Comparison of ENCODE assay signal across 8 cellular contexts in the genomic region with DNA sequence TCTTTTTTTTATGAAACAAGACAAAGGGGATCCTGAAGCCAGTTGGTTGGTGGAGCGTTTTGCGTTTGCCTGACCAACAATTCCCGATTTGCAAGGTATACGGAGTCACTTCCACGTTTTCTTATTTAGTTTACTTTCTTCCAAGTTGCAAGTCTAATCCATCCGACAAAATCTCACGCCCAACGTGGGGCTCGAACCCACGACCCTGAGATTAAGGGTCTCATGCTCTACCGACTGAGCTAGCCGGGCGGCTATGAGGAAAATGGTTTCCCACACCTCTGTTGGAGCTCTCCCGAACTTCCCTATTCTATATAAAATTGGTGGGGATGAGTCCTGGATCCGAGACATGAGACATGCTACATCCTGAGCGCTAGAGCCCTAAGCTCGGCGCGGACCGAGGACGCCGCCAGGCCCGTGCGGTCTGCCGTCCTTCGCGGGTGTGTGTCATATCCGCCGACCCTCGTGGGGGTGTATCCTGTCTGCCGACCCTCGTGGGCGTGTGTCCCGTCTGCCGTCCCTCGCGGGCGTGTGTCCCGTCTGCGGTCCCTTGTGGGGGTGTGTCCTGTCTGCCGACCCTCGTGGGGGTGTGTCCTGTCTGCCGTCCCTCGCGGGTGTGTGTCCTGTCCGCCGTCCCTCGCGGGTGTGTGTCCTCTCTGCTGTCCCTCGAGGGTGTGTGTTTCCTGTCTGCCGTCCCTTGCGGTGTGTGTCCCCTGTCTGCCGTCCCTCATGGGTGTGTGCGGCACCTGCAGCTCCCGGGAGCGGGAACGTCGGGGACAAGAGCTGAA. TPM values are rescaled to one million over a fixed set of nuclear protein-coding genes. Genes with fewer than 3 reads are reported as not detected.
A peak's percentile ranks its signal among the peaks of the same experiment; 100 is the strongest.
DNase-seq lines count a peak whose midpoint lies in the region; ATAC-seq and TF ChIP-seq lines count a peak whose summit lies in the region.

No MANE protein-coding gene starts in this region.

- peak; percentile 12 for ATAC-seq in activated CD8-positive, alpha-beta T cell treated with anti-CD3 and anti-CD28 coated beads for 36 hours
- ATAC-seq in stimulated activated naive CD8-positive, alpha-beta T cell treated with anti-CD3 and anti-CD28 coated beads, Interleukin-15, Interleukin-2, amounts not matched to agents 100 U/mL and 50 U/mL, for 24 hours: peak; percentile 37
- ATAC-seq in GM19328 (IDR thresholded peaks at IDR 0.05; ENCODE audit: unreplicated experiment): no peak

- H3K27ac Mint-ChIP-seq in activated CD8-positive, alpha-beta T cell treated with anti-CD3 and anti-CD28 coated beads for 36 hours: peak overlapping the region; percentile 74
- H3K27ac Mint-ChIP-seq in endothelial cell (ENCODE audit: unreplicated experiment): no peak overlapping the region
- peak overlapping the region; percentile 95 for H3K27ac Mint-ChIP-seq in mesothelial cell of epicardium

- CTCF ChIA-PET in AG04450 (lab: Charles Lee) (interaction anchor here (0.5 to 1.1 kb wide), 2 partner anchors 22 to 26 kb away, joined by 4 to 5 read pairs; no protein-coding TSS in a partner anchor), HEK293 (lab: Yijun Ruan, JAX) (interaction anchor here (0.6 to 1.9 kb wide), 5 partner anchors 13 to 187 kb away, joined by 3 to 9 read pairs (median 4); no protein-coding TSS in a partner anchor)
- CTCF ChIA-PET in activated CD8-positive, alpha-beta T cell treated with anti-CD3 and anti-CD28 coated beads for 36 hours (lab: Charles Lee): interaction anchor here (1.2 to 2.6 kb wide), 5 partner anchors 9 to 98 kb away, joined by 3 to 20 read pairs (median 7); no protein-coding TSS in a partner anchor

- H3K4me3 Mint-ChIP-seq in activated CD8-positive, alpha-beta T cell treated with anti-CD3 and anti-CD28 coated beads for 36 hours: peak overlapping the region; percentile 80
- H3K4me3 Mint-ChIP-seq in endothelial cell (ENCODE audit: unreplicated experiment) (peak overlapping the region; percentile 91), mesothelial cell of epicardium (peak overlapping the region; percentile 86)

- H3K9me3 ChIP-seq in AG04450 (ENCODE audit: control insufficient read depth, insufficient read depth, low read length) (no peaks in the 10 kb centered on the region; the same call in 1 of the 2 replicates), HEK293 (ENCODE audit: control insufficient read depth, insufficient read depth, low read depth, low read length) (no peaks in the 10 kb centered on the region)

- no peaks in the 10 kb centered on the region for H3K4me1 ChIP-seq in HEK293 (ENCODE audit: control insufficient read depth, insufficient read depth, low read length)

- H3K4me3 ChIP-seq in AG04450 (ENCODE audit: low read depth, low read length): peak overlapping the region; percentile 68
- peak overlapping the region; percentile 60 for H3K4me3 ChIP-seq in HEK293 (ENCODE audit: low read depth, low read length)

- DNase-seq in AG04450 (ENCODE audit: low read depth, low spot score) (peak; percentile 89), NCI-H69 (lab: John Stamatoyannopoulos, UW) (peak; percentile 97), endothelial cell (ENCODE audit: low spot score) (peak; percentile 72), mesothelial cell of epicardium (ENCODE audit: low spot score in 2 of 2, unreplicated experiment in 2 of 2) (peak; percentile 58 to 80)
- DNase-seq in activated CD8-positive, alpha-beta T cell treated with anti-CD3 and anti-CD28 coated beads for 36 hours: peak; percentile 75
- DNase-seq in stimulated activated naive CD8-positive, alpha-beta T cell treated with anti-CD3 and anti-CD28 coated beads, Interleukin-15, Interleukin-2, amounts not matched to agents 100 U/mL and 50 U/mL, for 24 hours: peak; percentile 75

- POLR2A ChIA-PET in AG04450 (lab: Yijun Ruan, JAX) (interaction anchor here (0.6 to 1.0 kb wide), 4 partner anchors 30 to 136 kb away, joined by 3 to 5 read pairs (median 4); no protein-coding TSS in a partner anchor), HEK293 (lab: Yijun Ruan, JAX) (interaction anchor here (0.7 to 3.4 kb wide), 6 partner anchors 12 to 32 kb away, joined by 3 to 23 read pairs (median 10); partner anchors contain the start of gene ZNF213)
- POLR2A ChIA-PET in activated CD8-positive, alpha-beta T cell treated with anti-CD3 and anti-CD28 coated beads for 36 hours (lab: Charles Lee): interaction anchor here (0.6 to 4.5 kb wide), 5 partner anchors 7 to 125 kb away, joined by 3 to 21 read pairs (median 3); no protein-coding TSS in a partner anchor

- peaks cover 10% of the 10 kb centered on the region for H3K27me3 Mint-ChIP-seq in activated CD8-positive, alpha-beta T cell treated with anti-CD3 and anti-CD28 coated beads for 36 hours
- H3K27me3 Mint-ChIP-seq in endothelial cell (ENCODE audit: unreplicated experiment) (peaks cover 27% of the 10 kb centered on the region), mesothelial cell of epicardium (ENCODE audit: low read depth) (peaks cover 23% of the 10 kb centered on the region)

- peak overlapping the region; percentile 31 for H3K27ac ChIP-seq in AG04450 (ENCODE audit: low read depth, low read length)
- peak overlapping the region; percentile 57; the same call in 1 of the 2 replicates for H3K27ac ChIP-seq in HEK293 (ENCODE audit: extremely low read depth, low read depth, low read length)

- no peaks in the 10 kb centered on the region for H3K36me3 ChIP-seq in HEK293 (ENCODE audit: control insufficient read depth in 2 of 2, insufficient read depth in 1 of 2, low read length in 2 of 2)

- H3K9me3 Mint-ChIP-seq in activated CD8-positive, alpha-beta T cell treated with anti-CD3 and anti-CD28 coated beads for 36 hours: peaks cover 4% of the 10 kb centered on the region
- H3K9me3 Mint-ChIP-seq in endothelial cell (ENCODE audit: unreplicated experiment) (no peaks in the 10 kb centered on the region), mesothelial cell of epicardium (no peaks in the 10 kb centered on the region)

- TF ChIP-seq CTCF in AG04450 (IDR thresholded peaks at IDR 0.05; ENCODE audit: low read depth, low read length) (no peak), HEK293 (tag by site-specific recombination; IDR thresholded peaks at IDR 0.05) (no peak), endothelial cell (IDR thresholded peaks at IDR 0.05; ENCODE audit: unreplicated experiment) (no peak), mesothelial cell of epicardium (IDR thresholded peaks at IDR 0.05; ENCODE audit: unreplicated experiment) (no peak)
- no peak for TF ChIP-seq CTCF in activated CD8-positive, alpha-beta T cell treated with anti-CD3 and anti-CD28 coated beads for 36 hours (IDR thresholded peaks at IDR 0.05)

- peaks cover 27% of the 10 kb centered on the region for H3K4me1 Mint-ChIP-seq in activated CD8-positive, alpha-beta T cell treated with anti-CD3 and anti-CD28 coated beads for 36 hours (ENCODE audit: low read depth)
- H3K4me1 Mint-ChIP-seq in endothelial cell (ENCODE audit: unreplicated experiment) (peaks cover 17% of the 10 kb centered on the region), mesothelial cell of epicardium (peaks cover 10% of the 10 kb centered on the region)

- H3K36me3 Mint-ChIP-seq in activated CD8-positive, alpha-beta T cell treated with anti-CD3 and anti-CD28 coated beads for 36 hours (ENCODE audit: low read depth): peaks cover 3% of the 10 kb centered on the region
- H3K36me3 Mint-ChIP-seq in endothelial cell (ENCODE audit: low read depth, unreplicated experiment) (peaks cover 15% of the 10 kb centered on the region), mesothelial cell of epicardium (no peaks in the 10 kb centered on the region)

- intact Hi-C loops in activated CD8-positive, alpha-beta T cell treated with anti-CD3 and anti-CD28 coated beads for 36 hours (cut with micrococcal nuclease): loop anchor here (2.0 to 5.0 kb wide), 2 partner anchors 13 to 50 kb away; no protein-coding TSS in a partner anchor

- no peaks in the 10 kb centered on the region for H3K27me3 ChIP-seq in AG04450 (ENCODE audit: control insufficient read depth, insufficient read depth, low read length)

TF ChIP-seq in HEK293, 187 proteins besides CTCF, POLR2A, EP300 and RAD21 (continues in another document):
- TF ChIP-seq MYNN (tag by site-specific recombination; IDR thresholded peaks at IDR 0.05; ENCODE audit: borderline replicate concordance) (peak; percentile 61), KLF10 (tag by site-specific recombination; IDR thresholded peaks at IDR 0.05) (peak; percentile 95), ZNF777 (tag by site-specific recombination; IDR thresholded peaks at IDR 0.05; ENCODE audit: borderline replicate concordance) (peak; percentile 99)
- TF ChIP-seq, protein P1, sequence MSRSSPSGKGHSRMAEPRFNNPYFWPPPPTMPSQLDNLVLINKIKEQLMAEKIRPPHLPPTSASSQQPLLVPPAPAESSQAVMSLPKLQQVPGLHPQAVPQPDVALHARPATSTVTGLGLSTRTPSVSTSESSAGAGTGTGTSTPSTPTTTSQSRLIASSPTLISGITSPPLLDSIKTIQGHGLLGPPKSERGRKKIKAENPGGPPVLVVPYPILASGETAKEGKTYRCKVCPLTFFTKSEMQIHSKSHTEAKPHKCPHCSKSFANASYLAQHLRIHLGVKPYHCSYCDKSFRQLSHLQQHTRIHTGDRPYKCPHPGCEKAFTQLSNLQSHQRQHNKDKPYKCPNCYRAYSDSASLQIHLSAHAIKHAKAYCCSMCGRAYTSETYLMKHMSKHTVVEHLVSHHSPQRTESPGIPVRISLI (tag by site-specific recombination; IDR thresholded peaks at IDR 0.05): peak; percentile 8; the same call in 1 of the 2 replicates

RNA-seq across cellular contexts. Expression of gene ZNF213, which starts 22.6 kb away (rescaled TPM):
- polyA plus RNA-seq in AG04450 (2011; rRNA removed): 0.47 and 1.2 TPM in 2 replicates
- 1.1 TPM in 2 replicates for polyA minus RNA-seq in AG04450 (2011; rRNA and poly(A)+ RNA removed)
- total RNA-seq in activated CD8-positive, alpha-beta T cell treated with anti-CD3 and anti-CD28 coated beads for 36 hours: 1 to 10 TPM; 6.1 to 7.5 TPM
- total RNA-seq in endothelial cell (ENCODE audit: unreplicated experiment) (10.1 TPM), mesothelial cell of epicardium (12.2 to 13.4 TPM (median 12.7 TPM) in 3 replicates)

RNA-seq across cellular contexts. Expression of gene OR1F1, which starts 30.6 kb away (rescaled TPM):
- 0.20 and 0.29 TPM in 2 replicates for polyA plus RNA-seq in AG04450 (2011; rRNA removed)
- polyA minus RNA-seq in AG04450 (2011; rRNA and poly(A)+ RNA removed): 0.56 and 0.64 TPM in 2 replicates
- total RNA-seq in activated CD8-positive, alpha-beta T cell treated with anti-CD3 and anti-CD28 coated beads for 36 hours: not detected
- total RNA-seq in endothelial cell (ENCODE audit: unreplicated experiment): not detected
- not detected in 3 replicates for total RNA-seq in mesothelial cell of epicardium

RNA-seq across cellular contexts. Expression of gene ZNF205, which starts 45.0 kb away (rescaled TPM):
- polyA plus RNA-seq in AG04450 (2011; rRNA removed): 3.6 and 5.5 TPM in 2 replicates
- 3.0 and 4.2 TPM in 2 replicates for polyA minus RNA-seq in AG04450 (2011; rRNA and poly(A)+ RNA removed)
- not detected for total RNA-seq in activated CD8-positive, alpha-beta T cell treated with anti-CD3 and anti-CD28 coated beads for 36 hours
- 22.8 TPM for total RNA-seq in endothelial cell (ENCODE audit: unreplicated experiment)
- 15.4 to 16.7 TPM (median 16.0 TPM) in 3 replicates for total RNA-seq in mesothelial cell of epicardium

RNA-seq across cellular contexts. Expression of gene ZSCAN10, which starts 58.3 kb away (rescaled TPM):
- not detected in 2 replicates for polyA plus RNA-seq in AG04450 (2011; rRNA removed)
- not detected in 2 replicates for polyA minus RNA-seq in AG04450 (2011; rRNA and poly(A)+ RNA removed)
- total RNA-seq in activated CD8-positive, alpha-beta T cell treated with anti-CD3 and anti-CD28 coated beads for 36 hours: under 1 TPM; 0.09 to 0.25 TPM
- total RNA-seq in endothelial cell (ENCODE audit: unreplicated experiment) (50.7 TPM), mesothelial cell of epicardium (0.09 to 0.42 TPM in 2 of 3 replicates, not detected in the other)

Comparison
In these comparisons a context has a peak if more than half of its experiments do, and no peak if none do; other contexts are left out.
1. RNA of gene ZNF205, which starts 45.0 kb away (total RNA-seq): 22.8 TPM in endothelial cell (single experiment) and 15.4 to 16.7 TPM in mesothelial cell of epicardium; not detected in activated CD8-positive, alpha-beta T cell treated with anti-CD3 and anti-CD28 coated beads for 36 hours; every median in the first group is over 10 times any median in the second.
2. Peak in every context shown above with its lines, with median percentiles within 50 percentile points of each other: DNase-seq and H3K4me3 Mint-ChIP-seq.